ENCODE assay signal across 9 cellular contexts in genomic region chr10:68154211-68154497, GRCh38. TPM values are rescaled to one million over a fixed set of nuclear protein-coding genes. Genes with fewer than 3 reads are reported as not detected.
A peak's percentile ranks its signal among the peaks of the same experiment; 100 is the strongest.
DNase-seq lines count a peak whose midpoint lies in the region; FAIRE-seq and TF ChIP-seq lines count a peak whose summit lies in the region.
"Had no signal": no experiment of that assay in that cellular context is flagged by ENCODE, and none has a peak within 500 bp of the region (broad histone marks: within the 10 kb centered on the region; RNA-seq: fewer than 3 reads in every experiment).

No MANE protein-coding gene starts in this region.

- H3K27me3 ChIP-seq in adipocyte (replicated peaks; ENCODE audit: control insufficient read depth, insufficient read depth, low read length) (no peaks in the 10 kb centered on the region), iPS-18a (ENCODE audit: control insufficient read depth, insufficient read depth, low read length) (no peaks in the 10 kb centered on the region), stomach (no peaks in the 10 kb centered on the region), MM.1S (replicated peaks; ENCODE audit: insufficient read depth, low read length) (no peaks in the 10 kb centered on the region)

- 8 to 21% (median 12%) methylated on average over 3 of the region's 3 CpGs for WGBS in stomach, 5 donors

- peaks cover 39% of the 10 kb centered on the region for H3K4me1 ChIP-seq in adipocyte (ENCODE audit: control insufficient read depth, insufficient read depth, low read length)
- H3K4me1 ChIP-seq in iPS-18a (ENCODE audit: control insufficient read depth, low read depth, low read length): peaks cover 25% of the 10 kb centered on the region
- H3K4me1 ChIP-seq in stomach: peaks cover 9 to 22% (median 18%) of the 10 kb centered on the region in 4 donors
- no peaks in the 10 kb centered on the region for H3K4me1 ChIP-seq in MM.1S (ENCODE audit: low read length)

- no peaks in the 10 kb centered on the region for H3K9me2 ChIP-seq in MM.1S (replicated peaks; ENCODE audit: insufficient read depth, low read length)

- no peak for TF ChIP-seq EP300 in stomach (IDR thresholded peaks at IDR 0.05)

- H3F3A ChIP-seq in MM.1S (ENCODE audit: insufficient read depth, low read length): no peaks in the 10 kb centered on the region

- peak overlapping the region; percentile 5 for H3K4me3 ChIP-seq in adipocyte (ENCODE audit: low read length)
- peak overlapping the region; percentile 45 for H3K4me3 ChIP-seq in iPS-18a (ENCODE audit: low read length)
- no peak overlapping the region for H3K4me3 ChIP-seq in stomach
- no peak overlapping the region for H3K4me3 ChIP-seq in MM.1S (ENCODE audit: low read length)

- H3K36me3 ChIP-seq in adipocyte (ENCODE audit: control insufficient read depth, insufficient read depth, low read length, severe bottlenecking) (no peaks in the 10 kb centered on the region), iPS-18a (ENCODE audit: control insufficient read depth, low read depth, low read length) (no peaks in the 10 kb centered on the region), stomach (no peaks in the 10 kb centered on the region), MM.1S (replicated peaks; ENCODE audit: insufficient read depth, low read length) (no peaks in the 10 kb centered on the region)

- no peaks in the 10 kb centered on the region for H3K79me2 ChIP-seq in MM.1S (ENCODE audit: low read length)

- no peak for TF ChIP-seq POLR2A in stomach (IDR thresholded peaks at IDR 0.05)

- H3K9me3 ChIP-seq in adipocyte (ENCODE audit: control insufficient read depth, low read length) (no peaks in the 10 kb centered on the region), iPS-18a (ENCODE audit: control insufficient read depth, low read depth, low read length) (no peaks in the 10 kb centered on the region), stomach (no peaks in the 10 kb centered on the region), MM.1S (replicated peaks; ENCODE audit: insufficient read depth, low read length) (no peaks in the 10 kb centered on the region)

- intact Hi-C loops in stomach (cut with DNase I; ENCODE audit: low total_unique reads): loop anchor here (5.0 to 10.0 kb wide), 2 partner anchors 72 to 299 kb away; no protein-coding TSS in a partner anchor

- DNase-seq in DMS53 (lab: John Stamatoyannopoulos, UW) (peak; percentile 29), DMS53 treated with DMSO at 0.1 percent for 48 hours (lab: John Stamatoyannopoulos, UW; ENCODE audit: unreplicated experiment) (no peak), adipocyte (ENCODE audit: low read depth) (peak; percentile 34), stomach (no peak), MM.1S (no peak), COLO829 (ENCODE audit: low spot score) (no peak), RCC 7860 (ENCODE audit: low spot score) (no peak)
- DNase-seq: activated T-cell treated with anti-CD3 and anti-CD28 coated beads, Interleukin-2, amount 50 U/mL, for 24 hours had no signal

- peak overlapping the region; percentile 24 for H3K9ac ChIP-seq in adipocyte (ENCODE audit: low read length)
- H3K9ac ChIP-seq in iPS-18a (ENCODE audit: low read length): peak overlapping the region; percentile 62
- H3K9ac ChIP-seq in MM.1S (ENCODE audit: low read length): no peak overlapping the region

- FAIRE-seq in RCC 7860 (lab: Jason Lieb, UNC): no peak

- no peaks in the 10 kb centered on the region for H4K20me1 ChIP-seq in MM.1S (ENCODE audit: insufficient read depth, low read length)

- H3K27ac ChIP-seq in iPS-18a (ENCODE audit: low read length) (peak overlapping the region; percentile 70), stomach (peak overlapping the region in 3 of 5 donors; percentile 15 to 59 (median 50)), MM.1S (ENCODE audit: low read length) (no peak overlapping the region)

- TF ChIP-seq CTCF in stomach (IDR thresholded peaks at IDR 0.05): no peak
- TF ChIP-seq CTCF in MM.1S (IDR thresholded peaks at IDR 0.05; ENCODE audit: low read length): no peak

- H3K4me2 ChIP-seq in MM.1S (ENCODE audit: low read depth, low read length): no peak overlapping the region

- no peak overlapping the region for H2AFZ ChIP-seq in MM.1S (ENCODE audit: low read length)

RNA-seq across cellular contexts. Expression of gene MYPN, which starts 44.9 kb away (rescaled TPM):
- under 1 TPM in 2 of 5 donors, not detected in 3; 0.37 to 0.43 TPM for total RNA-seq in stomach
- under 1 TPM in 2 of 3 donors, not detected in 1; 0.06 to 0.76 TPM for polyA plus RNA-seq in stomach

Comparison
In these comparisons a context has a peak if more than half of its experiments do, and no peak if none do; other contexts are left out.
1. DNase-seq: peak in DMS53 (single experiment) and adipocyte (single experiment); none in DMS53 treated with DMSO at 0.1 percent for 48 hours (single experiment), stomach (single experiment), MM.1S (single experiment), COLO829 (single experiment) and RCC 7860 (single experiment).
2. H3K4me3 ChIP-seq: peak in adipocyte (single experiment) and iPS-18a (single experiment); none in stomach (0 of 4) and MM.1S (single experiment).